8 cellular contexts compared by ENCODE assay signal in genomic region chr17:38418693-38419507, GRCh38. TPM values are rescaled to one million over a fixed set of nuclear protein-coding genes. Genes with fewer than 3 reads are reported as not detected.
A peak's percentile ranks its signal among the peaks of the same experiment; 100 is the strongest.
DNase-seq lines count a peak whose midpoint lies in the region; ATAC-seq and TF ChIP-seq lines count a peak whose summit lies in the region.

No MANE protein-coding gene starts in this region.

- H2AFZ ChIP-seq in DND-41 (ENCODE audit: low read depth, low read length) = peak overlapping the region; percentile 57

- H3K27me3 Mint-ChIP-seq in brain (peaks cover 15% of the 10 kb centered on the region), nephron progenitor cell (ENCODE audit: low read depth, poor library complexity) (peaks cover 72% of the 10 kb centered on the region)

- peak overlapping the region in 1 of 2 experiments; percentile 56; a peak in 2 of 4 replicates for H3K4me3 ChIP-seq in DND-41 (ENCODE audit: low read depth in 1 of 2, low read length in 2 of 2)

- H3K27me3 ChIP-seq in DND-41 (ENCODE audit: insufficient read depth, low read length, poor library complexity) = peaks cover 3% of the 10 kb centered on the region

- H3K4me1 Mint-ChIP-seq in brain (peaks cover 95% of the 10 kb centered on the region), nephron progenitor cell (peaks cover 50% of the 10 kb centered on the region)

- H3K4me2 ChIP-seq in DND-41 (ENCODE audit: insufficient read depth, low read length) = peak overlapping the region; percentile 64

- H3K9me3 ChIP-seq in DND-41 (ENCODE audit: insufficient read depth, low read length, severe bottlenecking) = no peaks in the 10 kb centered on the region

- H3K79me2 ChIP-seq in DND-41 (ENCODE audit: insufficient read depth, low read length) = no peaks in the 10 kb centered on the region

- H3K36me3 ChIP-seq in DND-41 (ENCODE audit: insufficient read depth, low read length) = no peaks in the 10 kb centered on the region

- peak overlapping the region; percentile 73 to 96 (median 87) for H3K27ac Mint-ChIP-seq in brain
- H3K27ac Mint-ChIP-seq in nephron progenitor cell = no peak overlapping the region

- H3K9ac ChIP-seq in DND-41 (ENCODE audit: low read depth, low read length) = peak overlapping the region; percentile 49

- ATAC-seq in DND-41 (ENCODE audit: insufficient read depth, low read depth) (peak; percentile 8; the same call in 2 of the 3 replicates), GM21529 (IDR thresholded peaks at IDR 0.05; ENCODE audit: unreplicated experiment) (no peak)

- no peaks in the 10 kb centered on the region for H4K20me1 ChIP-seq in DND-41 (ENCODE audit: insufficient read depth, low read length)

- no peak overlapping the region for H3K27ac ChIP-seq in DND-41 (ENCODE audit: low read length)

- DNase-seq in AG08396 (ENCODE audit: low spot score) (peak; percentile 38), DND-41 (peak; percentile 66), nephron progenitor cell (peak; percentile 61), GM10266 (ENCODE audit: extremely low spot score) (no peak), NCI-H2081 treated with DMSO at 0.1 percent for 48 hours (lab: John Stamatoyannopoulos, UW) (no peak)
- no peak for DNase-seq in activated CD4-positive, CD25-positive, alpha-beta regulatory T cell (lab: John Stamatoyannopoulos, UW)

- H3K9me3 Mint-ChIP-seq in brain (no peaks in the 10 kb centered on the region), nephron progenitor cell (no peaks in the 10 kb centered on the region)

- TF ChIP-seq CTCF in DND-41 (IDR thresholded peaks at IDR 0.05; ENCODE audit: borderline replicate concordance, extremely low read depth, low read length, poor library complexity, severe bottlenecking) = no peak
- no peak for TF ChIP-seq CTCF in brain (conservative IDR thresholded peaks at IDR 0.05)
- TF ChIP-seq CTCF in nephron progenitor cell (IDR thresholded peaks at IDR 0.05) = no peak
- no peak for TF ChIP-seq CTCF in GM10266 (IDR thresholded peaks at IDR 0.05; ENCODE audit: control insufficient read depth, insufficient read depth, low read depth, missing control alignments)

- H3K36me3 Mint-ChIP-seq in brain = no peaks in the 10 kb centered on the region
- H3K36me3 Mint-ChIP-seq in nephron progenitor cell (ENCODE audit: low read depth) = no peaks in the 10 kb centered on the region

- H3K4me1 ChIP-seq in DND-41 (ENCODE audit: insufficient read depth, low read length) = peaks cover 75% of the 10 kb centered on the region

- H3K4me3 Mint-ChIP-seq in brain = peak overlapping the region; percentile 84 to 91 (median 90)
- H3K4me3 Mint-ChIP-seq in nephron progenitor cell = peak overlapping the region; percentile 84

RNA-seq across cellular contexts. Expression of gene ARHGAP23, which starts 9.4 kb away (rescaled TPM):
- polyA plus RNA-seq in brain (ENCODE audit: insufficient read depth, low read depth, low replicate concordance) = 59.0 TPM

Comparison
In these comparisons a context has a peak if more than half of its experiments do, and no peak if none do; other contexts are left out.
1. DNase-seq: peak in AG08396 (single experiment), DND-41 (single experiment) and nephron progenitor cell (single experiment); none in activated CD4-positive, CD25-positive, alpha-beta regulatory T cell (0 of 4), GM10266 (single experiment) and NCI-H2081 treated with DMSO at 0.1 percent for 48 hours (single experiment).